Comparison of ENCODE assay signal across 11 cellular contexts in genomic region chr10:122286872-122287271, GRCh38. TPM values are rescaled to one million over a fixed set of nuclear protein-coding genes. Genes with fewer than 3 reads are reported as not detected.
DNase-seq lines count a peak whose midpoint lies in the region; ATAC-seq and TF ChIP-seq lines count a peak whose summit lies in the region.
"Had no signal": no experiment of that assay in that cellular context is flagged by ENCODE, and none has a peak within 500 bp of the region (broad histone marks: within the 10 kb centered on the region; RNA-seq: fewer than 3 reads in every experiment).

No MANE protein-coding gene starts in this region.

- H3K4me3 Mint-ChIP-seq in CD8-positive, alpha-beta T cell, result no peak overlapping the region

- intact Hi-C loops in CD8-positive, alpha-beta T cell (cut with DNase I, micrococcal nuclease), result no loop called here

- no peak overlapping the region for H3K27ac ChIP-seq in AG04450 (ENCODE audit: low read depth, low read length)
- H3K27ac ChIP-seq in cingulate gyrus (ENCODE audit: low read depth, low read length), result peak overlapping the region; percentile 47
- no peak overlapping the region for H3K27ac ChIP-seq in CD8-positive, alpha-beta T cell (ENCODE audit: low read depth, low read length)
- H3K27ac ChIP-seq: cardiac muscle cell had no signal

- peaks cover 16% of the 10 kb centered on the region for H3K27me3 Mint-ChIP-seq in CD8-positive, alpha-beta T cell (ENCODE audit: low read depth)

- CTCF ChIA-PET in AG04450 (lab: Charles Lee), result interaction anchor here (1.3 to 5.3 kb wide), 5 partner anchors 12 to 279 kb away, joined by 4 to 23 read pairs (median 9); no protein-coding TSS in a partner anchor
- CTCF ChIA-PET in CD8-positive, alpha-beta T cell (lab: Charles Lee), result interaction anchor here (1.6 to 2.2 kb wide), 2 partner anchors 10 to 279 kb away, joined by 4 to 7 read pairs; no protein-coding TSS in a partner anchor

- H3K4me3 ChIP-seq in AG04450 (ENCODE audit: low read depth, low read length) (no peak overlapping the region), MG63 (no peak overlapping the region)
- no peak overlapping the region for H3K4me3 ChIP-seq in CD8-positive, alpha-beta T cell (ENCODE audit: low read depth, low read length)
- H3K4me3 ChIP-seq: cardiac muscle cell had no signal

- no peaks in the 10 kb centered on the region for H3K27me3 ChIP-seq in AG04450 (ENCODE audit: control insufficient read depth, insufficient read depth, low read length)
- no peaks in the 10 kb centered on the region for H3K27me3 ChIP-seq in MG63
- H3K27me3 ChIP-seq in CD8-positive, alpha-beta T cell (ENCODE audit: insufficient read depth, low read length), result no peaks in the 10 kb centered on the region
- H3K27me3 ChIP-seq: cardiac muscle cell had no signal

- H3K36me3 Mint-ChIP-seq in CD8-positive, alpha-beta T cell, result no peaks in the 10 kb centered on the region

- H3K9me3 Mint-ChIP-seq in CD8-positive, alpha-beta T cell, result no peaks in the 10 kb centered on the region

- DNase-seq in AG04450 (ENCODE audit: low read depth, low spot score) (peak; percentile 48), MG63 (peak; percentile 94), medulla oblongata (ENCODE audit: extremely low spot score) (peak; percentile 62), NCI-H2081 (lab: John Stamatoyannopoulos, UW) (no peak), activated gamma-delta T cell treated with Interleukin-2 at 50 U/mL for 16 hours (no peak)
- no peak for DNase-seq in CD8-positive, alpha-beta T cell
- no peak for DNase-seq in activated T-cell treated with anti-CD3 and anti-CD28 coated beads, Interleukin-2, amount 50 U/mL, for 1 hour
- DNase-seq: DMS153 had no signal

- POLR2A ChIA-PET in AG04450 (lab: Yijun Ruan, JAX), result no interaction called here
- POLR2A ChIA-PET in CD8-positive, alpha-beta T cell (lab: Charles Lee), result no interaction called here

- H3K9me3 ChIP-seq in AG04450 (ENCODE audit: control insufficient read depth, insufficient read depth, low read length) (no peaks in the 10 kb centered on the region), MG63 (no peaks in the 10 kb centered on the region)
- H3K9me3 ChIP-seq in CD8-positive, alpha-beta T cell (ENCODE audit: low read length), result no peaks in the 10 kb centered on the region

- no peaks in the 10 kb centered on the region for H3K36me3 ChIP-seq in MG63
- no peaks in the 10 kb centered on the region for H3K36me3 ChIP-seq in CD8-positive, alpha-beta T cell (ENCODE audit: insufficient read depth, low read length)
- H3K36me3 ChIP-seq: cardiac muscle cell had no signal

- peak; percentile 5; the same call in 1 of the 2 replicates for TF ChIP-seq CTCF in AG04450 (IDR thresholded peaks at IDR 0.05; ENCODE audit: low read depth, low read length)
- TF ChIP-seq CTCF in CD8-positive, alpha-beta T cell (IDR thresholded peaks at IDR 0.05), result no peak

- no peaks in the 10 kb centered on the region for H3K4me1 Mint-ChIP-seq in CD8-positive, alpha-beta T cell (ENCODE audit: low read depth)

- H3K4me1 ChIP-seq in CD8-positive, alpha-beta T cell (ENCODE audit: insufficient read depth, low read length), result no peaks in the 10 kb centered on the region

- no peak overlapping the region for H3K27ac Mint-ChIP-seq in CD8-positive, alpha-beta T cell

- no peak for ATAC-seq in CD8-positive, alpha-beta T cell

RNA-seq across cellular contexts. Expression of gene BTBD16, which starts 15.8 kb away (rescaled TPM):
- polyA plus RNA-seq in AG04450 (2011; rRNA removed), result not detected in 2 replicates
- not detected in 2 replicates for polyA minus RNA-seq in AG04450 (2011; rRNA and poly(A)+ RNA removed)
- total RNA-seq in MG63 (2014; rRNA removed; shearing (Covaris generic); ENCODE audit: low replicate concordance), result not detected in 2 replicates
- not detected for total RNA-seq in CD8-positive, alpha-beta T cell
- total RNA-seq: T-helper 1 cell treated with Interleukin-12 subunit alpha and Interleukin-12 subunit beta and Interleukin-4 antibody, amounts not matched to agents 30 ng/mL and 1 ng/mL, for 36 hours had no signal

Comparison
In these comparisons a context has a peak if more than half of its experiments do, and no peak if none do; other contexts are left out.
1. DNase-seq: peak in AG04450 (single experiment), MG63 (single experiment) and medulla oblongata (single experiment); none in CD8-positive, alpha-beta T cell (0 of 7), NCI-H2081 (0 of 2), activated T-cell treated with anti-CD3 and anti-CD28 coated beads, Interleukin-2, amount 50 U/mL, for 1 hour (single experiment) and activated gamma-delta T cell treated with Interleukin-2 at 50 U/mL for 16 hours (single experiment).